ENCODE assay signal across 8 cellular contexts in genomic region chr16:66696669-66697630, GRCh38. TPM values are rescaled to one million over a fixed set of nuclear protein-coding genes. Genes with fewer than 3 reads are reported as not detected.
DNase-seq lines count a peak whose midpoint lies in the region; ATAC-seq and TF ChIP-seq lines count a peak whose summit lies in the region.

CMTM4 (minus strand) TSS chr16:66696743; CDS start chr16:66696525, 218 bp downstream.

- no peaks in the 10 kb centered on the region for H3K36me3 Mint-ChIP-seq in activated CD4-positive, alpha-beta T cell treated with anti-CD3 and anti-CD28 coated beads, Interleukin-2, amount 10 ng/mL, durations not matched to agents 7 days and 5 days (ENCODE audit: low read depth)

- peaks cover 5% of the 10 kb centered on the region for H3K27me3 ChIP-seq in AG04450 (ENCODE audit: control insufficient read depth, insufficient read depth, low read length)

- peak within 1 kb of the TSS; percentile 70 for H3K4me3 ChIP-seq in AG04450 (ENCODE audit: low read depth, low read length)
- peak within 1 kb of the TSS; percentile 89 for H3K4me3 ChIP-seq in coronary artery

- TF ChIP-seq CTCF in AG04450 (IDR thresholded peaks at IDR 0.05; ENCODE audit: low read depth, low read length) (no peak; the same call in 1 of the 2 replicates), coronary artery (IDR thresholded peaks at IDR 0.05) (no peak)

- DNase-seq in AG04450 (ENCODE audit: low read depth, low spot score) (peak; percentile 26), NCI-H446 treated with DMSO at 0.1 percent for 48 hours (lab: John Stamatoyannopoulos, UW) (peak; percentile 35), coronary artery (ENCODE audit: low spot score) (peak; percentile 89), left lobe of liver (ENCODE audit: low spot score) (peak; percentile 90)
- peak; percentile 67 for DNase-seq in activated CD4-positive, alpha-beta T cell treated with anti-CD3 and anti-CD28 coated beads, Interleukin-2, amount 10 ng/mL, durations not matched to agents 7 days and 5 days
- peak; percentile 63 to 78 for DNase-seq in stimulated activated CD4-positive, alpha-beta T cell treated with anti-CD3 and anti-CD28 coated beads, Interleukin-1b, Interleukin-23, amount 100 ng/mL, for 4 hours (ENCODE audit: low read depth in 2 of 2)

- H3K27me3 Mint-ChIP-seq in activated CD4-positive, alpha-beta T cell treated with anti-CD3 and anti-CD28 coated beads, Interleukin-2, amount 10 ng/mL, durations not matched to agents 7 days and 5 days, result peaks cover 38% of the 10 kb centered on the region

- peaks cover 23% of the 10 kb centered on the region for H3K4me1 Mint-ChIP-seq in activated CD4-positive, alpha-beta T cell treated with anti-CD3 and anti-CD28 coated beads, Interleukin-2, amount 10 ng/mL, durations not matched to agents 7 days and 5 days

- CTCF ChIA-PET in AG04450 (lab: Charles Lee), result interaction anchor here (0.7 to 1.8 kb wide), 10 partner anchors 12 to 176 kb away, joined by 3 to 9 read pairs (median 4); partner anchors contain the start of gene NAE1
- CTCF ChIA-PET in activated CD4-positive, alpha-beta T cell treated with anti-CD3 and anti-CD28 coated beads, Interleukin-2, amount 10 ng/mL, durations not matched to agents 7 days and 5 days (lab: Charles Lee), result interaction anchor here (0.7 to 1.0 kb wide), 2 partner anchors 46 to 173 kb away, joined by 3 to 5 read pairs; no protein-coding TSS in a partner anchor

- H3K4me3 Mint-ChIP-seq in activated CD4-positive, alpha-beta T cell treated with anti-CD3 and anti-CD28 coated beads, Interleukin-2, amount 10 ng/mL, durations not matched to agents 7 days and 5 days, result peak within 1 kb of the TSS; percentile 75

- H3K27ac Mint-ChIP-seq in activated CD4-positive, alpha-beta T cell treated with anti-CD3 and anti-CD28 coated beads, Interleukin-2, amount 10 ng/mL, durations not matched to agents 7 days and 5 days, result peak within 1 kb of the TSS; percentile 31

- POLR2A ChIA-PET in AG04450 (lab: Yijun Ruan, JAX), result interaction anchor here (0.8 kb wide), 1 partner anchor 16 kb away, joined by 3 read pairs; no protein-coding TSS in a partner anchor
- POLR2A ChIA-PET in activated CD4-positive, alpha-beta T cell treated with anti-CD3 and anti-CD28 coated beads, Interleukin-2, amount 10 ng/mL, durations not matched to agents 7 days and 5 days (lab: Charles Lee), result no interaction called here

- H3K27ac ChIP-seq in AG04450 (ENCODE audit: low read depth, low read length) (no peak within 1 kb of the TSS), coronary artery (peak within 1 kb of the TSS; percentile 59 to 87)

- peaks cover 1% of the 10 kb centered on the region for H3K9me3 Mint-ChIP-seq in activated CD4-positive, alpha-beta T cell treated with anti-CD3 and anti-CD28 coated beads, Interleukin-2, amount 10 ng/mL, durations not matched to agents 7 days and 5 days

- H3K9me3 ChIP-seq in AG04450 (ENCODE audit: control insufficient read depth, insufficient read depth, low read length), result no peaks in the 10 kb centered on the region; the same call in 1 of the 2 replicates

- peak; percentile 86 for ATAC-seq in GM18858 (IDR thresholded peaks at IDR 0.05; ENCODE audit: unreplicated experiment)
- ATAC-seq in HG03097 (IDR thresholded peaks at IDR 0.05; ENCODE audit: low FRiP score, unreplicated experiment), result peak; percentile 82
- peak; percentile 96 for ATAC-seq in left lobe of liver

RNA-seq across cellular contexts. Expression of gene CMTM4, which starts in this region (rescaled TPM):
- 16.4 and 19.2 TPM in 2 replicates for polyA plus RNA-seq in AG04450 (2011; rRNA removed)
- 25.2 and 29.4 TPM in 2 replicates for polyA minus RNA-seq in AG04450 (2011; rRNA and poly(A)+ RNA removed)
- under 1 TPM; 0.73 to 0.84 TPM for total RNA-seq in activated CD4-positive, alpha-beta T cell treated with anti-CD3 and anti-CD28 coated beads, Interleukin-2, amount 10 ng/mL, durations not matched to agents 7 days and 5 days
- 8.0 TPM for total RNA-seq in left lobe of liver

Comparison
In these comparisons a context has a peak if more than half of its experiments do, and no peak if none do; other contexts are left out.
1. Peak in DNase-seq in activated CD4-positive, alpha-beta T cell treated with anti-CD3 and anti-CD28 coated beads, Interleukin-2, amount 10 ng/mL, durations not matched to agents 7 days and 5 days; RNA of the gene not detected or under 1 TPM.
2. DNase-seq: peak in every context shown above with its lines; median percentile 90 in left lobe of liver; 89 in coronary artery; 70 in stimulated activated CD4-positive, alpha-beta T cell treated with anti-CD3 and anti-CD28 coated beads, Interleukin-1b, Interleukin-23, amount 100 ng/mL, for 4 hours; 67 in activated CD4-positive, alpha-beta T cell treated with anti-CD3 and anti-CD28 coated beads, Interleukin-2, amount 10 ng/mL, durations not matched to agents 7 days and 5 days; 35 in NCI-H446 treated with DMSO at 0.1 percent for 48 hours; 26 in AG04450.